Comparison of ENCODE assay signal across 8 cellular contexts in genomic region chr2:118186110-118186857, GRCh38.
A peak's percentile ranks its signal among the peaks of the same experiment; 100 is the strongest.
DNase-seq lines count a peak whose midpoint lies in the region; ATAC-seq and TF ChIP-seq lines count a peak whose summit lies in the region.

No MANE protein-coding gene starts in this region.

- H3K4me1 Mint-ChIP-seq in activated T-helper 2 cell treated with anti-CD3 and anti-CD28 coated beads, Interferon-gamma antibody, Interleukin-2, Interleukin-4, amounts not matched to agents 10 μg/mL and 5 μg/mL and 100 μg/mL, durations not matched to agents 14 hours and 24 hours and 36 hours (ENCODE audit: low read depth) = peaks cover 25% of the 10 kb centered on the region
- peaks cover 29% of the 10 kb centered on the region for H3K4me1 Mint-ChIP-seq in stimulated activated naive CD8-positive, alpha-beta T cell treated with anti-CD3 and anti-CD28 coated beads, Interleukin-15, amount 100 ng/mL, for 72 hours

- no peaks in the 10 kb centered on the region for H3K36me3 ChIP-seq in neural cell (ENCODE audit: insufficient read depth, low read length)

- TF ChIP-seq EP300 in Ishikawa (IDR thresholded peaks at IDR 0.05; ENCODE audit: borderline replicate concordance) (no peak), neural cell (conservative IDR thresholded peaks at IDR 0.05; ENCODE audit: poor library complexity, severe bottlenecking) (no peak)

- peak overlapping the region; percentile 72 for H3K4me3 ChIP-seq in fibroblast of the aortic adventitia (ENCODE audit: low read depth, low read length)
- H3K4me3 ChIP-seq in neural cell (ENCODE audit: low read length) = peak overlapping the region; percentile 77

- H3K79me2 ChIP-seq in neural cell (replicated peaks; ENCODE audit: insufficient read depth, low read length) = no peaks in the 10 kb centered on the region

- no peaks in the 10 kb centered on the region for H3K9me3 Mint-ChIP-seq in activated T-helper 2 cell treated with anti-CD3 and anti-CD28 coated beads, Interferon-gamma antibody, Interleukin-2, Interleukin-4, amounts not matched to agents 10 μg/mL and 5 μg/mL and 100 μg/mL, durations not matched to agents 14 hours and 24 hours and 36 hours
- H3K9me3 Mint-ChIP-seq in stimulated activated naive CD8-positive, alpha-beta T cell treated with anti-CD3 and anti-CD28 coated beads, Interleukin-15, amount 100 ng/mL, for 72 hours = peaks cover 0 to 5% of the 10 kb centered on the region in 2 donors

- H3K9ac ChIP-seq in neural cell (ENCODE audit: low read length) = peak overlapping the region; percentile 84

- no peaks in the 10 kb centered on the region for H3K9me2 ChIP-seq in neural cell (ENCODE audit: insufficient read depth, low read length)

- no peaks in the 10 kb centered on the region for H3K9me3 ChIP-seq in neural cell (ENCODE audit: low read length)

- peak; percentile 83 for ATAC-seq in GM21619 (IDR thresholded peaks at IDR 0.05; ENCODE audit: unreplicated experiment)
- ATAC-seq in stimulated activated naive CD8-positive, alpha-beta T cell treated with anti-CD3 and anti-CD28 coated beads, Interleukin-15, amount 100 ng/mL, for 72 hours = peak; percentile 91

- DNase-seq in DMS79 treated with DMSO at 0.1 percent for 48 hours (lab: John Stamatoyannopoulos, UW) = peak; percentile 84
- peak; percentile 92 for DNase-seq in RKO (ENCODE audit: low spot score)
- peak; percentile 83 for DNase-seq in activated T-helper 2 cell treated with anti-CD3 and anti-CD28 coated beads, Interferon-gamma antibody, Interleukin-2, Interleukin-4, amounts not matched to agents 10 μg/mL and 5 μg/mL and 100 μg/mL, durations not matched to agents 14 hours and 24 hours and 36 hours (ENCODE audit: low spot score)
- peak; percentile 86 for DNase-seq in fibroblast of the aortic adventitia (ENCODE audit: low read depth)
- peak; percentile 84 to 93 for DNase-seq in stimulated activated naive CD8-positive, alpha-beta T cell treated with anti-CD3 and anti-CD28 coated beads, Interleukin-15, amount 100 ng/mL, for 72 hours

- H3K27me3 ChIP-seq in neural cell (ENCODE audit: insufficient read depth, low read depth, low read length) = no peaks in the 10 kb centered on the region

- peaks cover 5% of the 10 kb centered on the region for H3K27me3 Mint-ChIP-seq in activated T-helper 2 cell treated with anti-CD3 and anti-CD28 coated beads, Interferon-gamma antibody, Interleukin-2, Interleukin-4, amounts not matched to agents 10 μg/mL and 5 μg/mL and 100 μg/mL, durations not matched to agents 14 hours and 24 hours and 36 hours (ENCODE audit: low read depth)
- H3K27me3 Mint-ChIP-seq in stimulated activated naive CD8-positive, alpha-beta T cell treated with anti-CD3 and anti-CD28 coated beads, Interleukin-15, amount 100 ng/mL, for 72 hours = no peaks in the 10 kb centered on the region

- H3K4me2 ChIP-seq in neural cell (ENCODE audit: low read length) = peak overlapping the region; percentile 44

- H2AFZ ChIP-seq in neural cell (ENCODE audit: low read depth, low read length) = peak overlapping the region; percentile 98

- H3K36me3 Mint-ChIP-seq in activated T-helper 2 cell treated with anti-CD3 and anti-CD28 coated beads, Interferon-gamma antibody, Interleukin-2, Interleukin-4, amounts not matched to agents 10 μg/mL and 5 μg/mL and 100 μg/mL, durations not matched to agents 14 hours and 24 hours and 36 hours (ENCODE audit: low read depth) = peaks cover 2% of the 10 kb centered on the region

- TF ChIP-seq RAD21 in Ishikawa (IDR thresholded peaks at IDR 0.05; ENCODE audit: low read depth) = no peak
- peak; percentile 33 for TF ChIP-seq RAD21 in neural cell (conservative IDR thresholded peaks at IDR 0.05)

- no peaks in the 10 kb centered on the region for H4K20me1 ChIP-seq in neural cell (ENCODE audit: insufficient read depth)

- H3K27ac Mint-ChIP-seq in activated T-helper 2 cell treated with anti-CD3 and anti-CD28 coated beads, Interferon-gamma antibody, Interleukin-2, Interleukin-4, amounts not matched to agents 10 μg/mL and 5 μg/mL and 100 μg/mL, durations not matched to agents 14 hours and 24 hours and 36 hours = peak overlapping the region; percentile 94
- peak overlapping the region; percentile 99 to 100 for H3K27ac Mint-ChIP-seq in stimulated activated naive CD8-positive, alpha-beta T cell treated with anti-CD3 and anti-CD28 coated beads, Interleukin-15, amount 100 ng/mL, for 72 hours

- TF ChIP-seq CTCF in fibroblast of the aortic adventitia (IDR thresholded peaks at IDR 0.05; ENCODE audit: insufficient read depth, low read length) = peak; percentile 30
- no peak for TF ChIP-seq CTCF in neural cell (IDR thresholded peaks at IDR 0.05; ENCODE audit: poor library complexity, severe bottlenecking)

- intact Hi-C loops in activated T-helper 2 cell treated with anti-CD3 and anti-CD28 coated beads, Interferon-gamma antibody, Interleukin-2, Interleukin-4, amounts not matched to agents 10 μg/mL and 5 μg/mL and 100 μg/mL, durations not matched to agents 14 hours and 24 hours and 36 hours (cut with micrococcal nuclease) = loop anchor here (1.0 to 5.0 kb wide), 2 partner anchors 9 to 374 kb away; partner anchors contain the start of gene DDX18

- H3F3A ChIP-seq in neural cell (ENCODE audit: insufficient read depth, low read length, poor library complexity, severe bottlenecking) = no peaks in the 10 kb centered on the region

- peak overlapping the region; percentile 84 for H3K27ac ChIP-seq in neural cell (ENCODE audit: low read length)

- H3K4me3 Mint-ChIP-seq in activated T-helper 2 cell treated with anti-CD3 and anti-CD28 coated beads, Interferon-gamma antibody, Interleukin-2, Interleukin-4, amounts not matched to agents 10 μg/mL and 5 μg/mL and 100 μg/mL, durations not matched to agents 14 hours and 24 hours and 36 hours (ENCODE audit: low read depth) = peak overlapping the region; percentile 93
- H3K4me3 Mint-ChIP-seq in stimulated activated naive CD8-positive, alpha-beta T cell treated with anti-CD3 and anti-CD28 coated beads, Interleukin-15, amount 100 ng/mL, for 72 hours = peak overlapping the region; percentile 94 to 95

TF ChIP-seq in Ishikawa, 13 proteins besides CTCF, POLR2A, EP300 and RAD21:
- TF ChIP-seq MAX (IDR thresholded peaks at IDR 0.05) (peak; percentile 93), TCF12 (IDR thresholded peaks at IDR 0.05; ENCODE audit: low read depth) (no peak), TAF1 (IDR thresholded peaks at IDR 0.05; ENCODE audit: low read depth) (peak; percentile 26; the same call in 1 of the 2 replicates), EGR1 (IDR thresholded peaks at IDR 0.05) (no peak), USF1 (IDR thresholded peaks at IDR 0.05) (no peak), YY1 (IDR thresholded peaks at IDR 0.05; ENCODE audit: low read depth) (peak; percentile 53), FOXM1 (IDR thresholded peaks at IDR 0.05; ENCODE audit: borderline replicate concordance, low read depth) (no peak)

TF ChIP-seq in neural cell, 6 proteins besides CTCF, POLR2A, EP300 and RAD21:
- TF ChIP-seq REST (IDR thresholded peaks at IDR 0.05; ENCODE audit: borderline replicate concordance) (no peak), POLR2AphosphoS5 (IDR thresholded peaks at IDR 0.05) (peak; percentile 86), EZH2 (IDR thresholded peaks at IDR 0.05; ENCODE audit: borderline replicate concordance, insufficient read depth, low read length, poor library complexity, severe bottlenecking) (no peak), MXI1 (conservative IDR thresholded peaks at IDR 0.05; ENCODE audit: poor library complexity, severe bottlenecking) (peak; percentile 73), TAF1 (IDR thresholded peaks at IDR 0.05; ENCODE audit: low read depth) (peak; percentile 33), SMC3 (conservative IDR thresholded peaks at IDR 0.05; ENCODE audit: poor library complexity) (peak; percentile 39)

Comparison
In these comparisons a context has a peak if more than half of its experiments do, and no peak if none do; other contexts are left out.
1. Peak in every context shown above with its lines: DNase-seq, ATAC-seq, H3K4me3 ChIP-seq and H3K27ac ChIP-seq.